ENCODE assay signal across 8 cellular contexts in the genomic region with DNA sequence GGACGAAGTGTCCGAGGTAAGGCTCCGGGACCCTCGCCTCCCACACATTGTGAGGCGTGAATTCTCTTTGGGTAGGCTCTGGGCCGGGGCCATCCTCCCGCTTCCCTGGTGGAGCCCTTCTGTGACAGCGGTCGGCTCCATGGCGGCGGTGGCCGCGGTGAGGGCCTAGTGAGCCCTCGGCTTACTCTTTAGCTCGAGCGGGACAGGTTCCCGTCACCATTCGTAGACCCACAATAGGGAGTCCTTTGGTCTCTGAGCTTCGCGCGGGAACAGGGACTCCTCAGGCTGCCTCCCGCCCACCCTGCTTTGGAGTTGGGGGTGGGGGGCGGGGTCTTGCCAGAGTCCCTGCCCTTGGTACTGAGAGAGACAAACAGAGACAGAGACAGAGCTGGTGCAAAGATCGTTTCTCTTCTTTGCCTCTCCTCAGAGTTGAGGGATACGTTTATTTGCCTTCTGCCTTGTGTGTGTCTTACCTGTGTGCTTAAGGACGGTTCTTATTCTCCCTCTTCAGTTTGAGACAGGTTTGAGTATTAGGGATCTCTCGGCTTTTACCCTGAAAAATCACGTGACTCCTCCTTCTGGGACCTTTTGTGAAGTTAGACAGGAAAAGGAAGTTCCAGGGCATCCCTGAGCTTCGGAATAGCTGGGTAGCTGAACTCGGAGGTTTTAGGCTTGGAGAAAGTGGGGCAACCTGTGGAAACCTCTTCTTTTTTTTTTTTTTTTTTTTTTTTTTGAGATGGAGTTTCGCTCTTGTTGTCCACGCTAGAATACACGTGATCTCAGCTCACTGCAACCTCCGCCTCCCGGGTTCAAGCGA. TPM values are rescaled to one million over a fixed set of nuclear protein-coding genes. Genes with fewer than 3 reads are reported as not detected.
DNase-seq lines count a peak whose midpoint lies in the region; ATAC-seq and TF ChIP-seq lines count a peak whose summit lies in the region.

No MANE protein-coding gene starts in this region.

- H3K9me2 ChIP-seq in DOHH2 (replicated peaks; ENCODE audit: control insufficient read depth, low read length): no peaks in the 10 kb centered on the region

- H3K4me1 ChIP-seq in DOHH2 (ENCODE audit: control insufficient read depth, low read length) (peaks cover 35% of the 10 kb centered on the region), SJCRH30 (no peaks in the 10 kb centered on the region; the same call in 1 of the 2 replicates), upper lobe of right lung (peaks cover 31% of the 10 kb centered on the region)

- DNase-seq in SJCRH30 (peak; percentile 52 to 75), glutamatergic neuron (peak; percentile 50), pons (ENCODE audit: low spot score) (peak; percentile 48), upper lobe of right lung (peak; percentile 74)
- peak; percentile 59 for DNase-seq in activated naive CD4-positive, alpha-beta T cell treated with Interleukin-2 at 50 U/mL for 16 hours

- H3K27ac ChIP-seq in DOHH2 (ENCODE audit: low read depth, low read length) (peak overlapping the region; percentile 77), SJCRH30 (peak overlapping the region; percentile 56), upper lobe of right lung (peak overlapping the region; percentile 94)

- no peaks in the 10 kb centered on the region for H3K9me3 ChIP-seq in DOHH2 (ENCODE audit: control insufficient read depth, insufficient read depth, low read length)
- H3K9me3 ChIP-seq in SJCRH30 (replicated peaks): no peaks in the 10 kb centered on the region
- H3K9me3 ChIP-seq in upper lobe of right lung: no peaks in the 10 kb centered on the region

- H3F3A ChIP-seq in DOHH2 (ENCODE audit: control insufficient read depth, insufficient read depth): no peaks in the 10 kb centered on the region

- H3K4me3 Mint-ChIP-seq in glutamatergic neuron (ENCODE audit: unreplicated experiment): no peak overlapping the region

- H3K4me3 ChIP-seq in DOHH2 (ENCODE audit: low read length) (peak overlapping the region; percentile 96), SJCRH30 (peak overlapping the region; percentile 77), upper lobe of right lung (peak overlapping the region; percentile 99)

- H4K20me1 ChIP-seq in DOHH2 (ENCODE audit: control insufficient read depth, insufficient read depth, low read depth, low read length): peaks cover 25% of the 10 kb centered on the region

- peak overlapping the region; percentile 64 for H3K27ac Mint-ChIP-seq in glutamatergic neuron (ENCODE audit: unreplicated experiment)

- H3K4me1 Mint-ChIP-seq in glutamatergic neuron (ENCODE audit: low read depth, unreplicated experiment): peaks cover 14% of the 10 kb centered on the region

- H3K36me3 Mint-ChIP-seq in glutamatergic neuron (ENCODE audit: unreplicated experiment): no peaks in the 10 kb centered on the region

- H3K36me3 ChIP-seq in DOHH2 (ENCODE audit: control insufficient read depth, low read length) (peaks cover 38% of the 10 kb centered on the region), SJCRH30 (peaks cover 8% of the 10 kb centered on the region), upper lobe of right lung (peaks cover 14% of the 10 kb centered on the region)

- H3K27me3 Mint-ChIP-seq in glutamatergic neuron (ENCODE audit: unreplicated experiment): peaks cover 4% of the 10 kb centered on the region

- TF ChIP-seq CTCF in DOHH2 (IDR thresholded peaks at IDR 0.05; ENCODE audit: low read depth, low read length, poor library complexity, severe bottlenecking) (no peak), glutamatergic neuron (IDR thresholded peaks at IDR 0.05; ENCODE audit: partially characterized antibody, unreplicated experiment) (no peak), upper lobe of right lung (IDR thresholded peaks at IDR 0.05) (no peak)

- intact Hi-C loops in upper lobe of right lung (cut with DNase I): no loop called here

- ATAC-seq in HG03439 (IDR thresholded peaks at IDR 0.05; ENCODE audit: unreplicated experiment) (peak; percentile 1), upper lobe of right lung (peak; percentile 1), GM19467 (IDR thresholded peaks at IDR 0.05; ENCODE audit: unreplicated experiment) (no peak)

- H3K27me3 ChIP-seq in DOHH2 (ENCODE audit: control insufficient read depth, low read length) (no peaks in the 10 kb centered on the region), SJCRH30 (no peaks in the 10 kb centered on the region), upper lobe of right lung (no peaks in the 10 kb centered on the region)

- H3K4me2 ChIP-seq in DOHH2 (ENCODE audit: low read length): peak overlapping the region; percentile 75

- H3K79me2 ChIP-seq in DOHH2 (ENCODE audit: control insufficient read depth, low read length): peaks cover 91% of the 10 kb centered on the region

- H3K9me3 Mint-ChIP-seq in glutamatergic neuron (ENCODE audit: unreplicated experiment): peaks cover 2% of the 10 kb centered on the region

RNA-seq across cellular contexts. Expression of gene ANKHD1, which starts 0.8 kb away (rescaled TPM):
- total RNA-seq in SJCRH30 (2014; rRNA removed; shearing (Covaris generic)): 89.1 and 106 TPM in 2 replicates
- total RNA-seq in glutamatergic neuron (ENCODE audit: unreplicated experiment): 105 TPM
- total RNA-seq in upper lobe of right lung: 120 TPM

RNA-seq across cellular contexts. Expression of gene SLC4A9, which starts 42.5 kb away (rescaled TPM):
- total RNA-seq in SJCRH30 (2014; rRNA removed; shearing (Covaris generic)): not detected in 2 replicates
- total RNA-seq in glutamatergic neuron (ENCODE audit: unreplicated experiment) (not detected), upper lobe of right lung (0.23 TPM)

RNA-seq across cellular contexts. Expression of gene HBEGF, which starts 56.1 kb away (rescaled TPM):
- 6.5 and 7.1 TPM in 2 replicates for total RNA-seq in SJCRH30 (2014; rRNA removed; shearing (Covaris generic))
- total RNA-seq in glutamatergic neuron (ENCODE audit: unreplicated experiment) (2.5 TPM), upper lobe of right lung (44.3 TPM)
